ENCODE assay signal across 1 cellular context in the genomic region with DNA sequence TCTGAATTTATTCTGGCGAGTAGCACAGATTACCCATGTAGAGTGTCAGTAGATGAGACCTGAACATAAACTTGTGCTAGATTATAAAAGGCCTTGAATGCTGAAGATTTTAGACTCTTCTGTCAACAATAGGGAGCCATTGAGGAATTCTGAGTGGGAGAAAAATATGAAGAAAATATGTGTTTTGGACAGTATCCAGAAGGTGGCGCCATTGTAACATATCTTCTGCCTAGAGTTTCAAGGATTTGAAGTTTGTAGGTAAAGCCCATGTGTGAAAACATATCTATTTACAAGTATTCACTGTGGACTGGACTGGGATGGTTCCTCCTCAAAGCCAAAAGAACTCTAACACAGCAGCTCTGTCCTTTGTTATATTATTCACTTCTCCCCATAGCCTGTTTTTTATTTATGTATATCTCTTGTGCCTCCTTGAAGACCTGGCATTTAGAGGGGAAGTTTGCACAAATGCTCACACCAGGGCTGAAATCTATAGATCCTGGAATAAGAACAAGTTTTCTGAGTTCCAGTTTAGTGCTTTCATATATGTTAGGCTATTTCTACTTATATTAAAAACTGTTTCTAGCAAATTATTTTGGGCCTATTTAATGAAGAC.
TF ChIP-seq lines count a peak whose summit lies in the region.

No MANE protein-coding gene starts in this region.

TF ChIP-seq in Ishikawa, 13 proteins besides CTCF, POLR2A, EP300 and RAD21 (continued from another document):
- TF ChIP-seq, protein P1, sequence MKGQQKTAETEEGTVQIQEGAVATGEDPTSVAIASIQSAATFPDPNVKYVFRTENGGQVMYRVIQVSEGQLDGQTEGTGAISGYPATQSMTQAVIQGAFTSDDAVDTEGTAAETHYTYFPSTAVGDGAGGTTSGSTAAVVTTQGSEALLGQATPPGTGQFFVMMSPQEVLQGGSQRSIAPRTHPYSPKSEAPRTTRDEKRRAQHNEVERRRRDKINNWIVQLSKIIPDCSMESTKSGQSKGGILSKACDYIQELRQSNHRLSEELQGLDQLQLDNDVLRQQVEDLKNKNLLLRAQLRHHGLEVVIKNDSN (IDR thresholded peaks at IDR 0.05) = no peak
- TF ChIP-seq CEBPB (IDR thresholded peaks at IDR 0.05) = no peak
- TF ChIP-seq TCF12 (IDR thresholded peaks at IDR 0.05; ENCODE audit: low read depth) = no peak
- no peak for TF ChIP-seq FOXM1 (IDR thresholded peaks at IDR 0.05; ENCODE audit: borderline replicate concordance, low read depth)
- TF ChIP-seq, protein P2, sequence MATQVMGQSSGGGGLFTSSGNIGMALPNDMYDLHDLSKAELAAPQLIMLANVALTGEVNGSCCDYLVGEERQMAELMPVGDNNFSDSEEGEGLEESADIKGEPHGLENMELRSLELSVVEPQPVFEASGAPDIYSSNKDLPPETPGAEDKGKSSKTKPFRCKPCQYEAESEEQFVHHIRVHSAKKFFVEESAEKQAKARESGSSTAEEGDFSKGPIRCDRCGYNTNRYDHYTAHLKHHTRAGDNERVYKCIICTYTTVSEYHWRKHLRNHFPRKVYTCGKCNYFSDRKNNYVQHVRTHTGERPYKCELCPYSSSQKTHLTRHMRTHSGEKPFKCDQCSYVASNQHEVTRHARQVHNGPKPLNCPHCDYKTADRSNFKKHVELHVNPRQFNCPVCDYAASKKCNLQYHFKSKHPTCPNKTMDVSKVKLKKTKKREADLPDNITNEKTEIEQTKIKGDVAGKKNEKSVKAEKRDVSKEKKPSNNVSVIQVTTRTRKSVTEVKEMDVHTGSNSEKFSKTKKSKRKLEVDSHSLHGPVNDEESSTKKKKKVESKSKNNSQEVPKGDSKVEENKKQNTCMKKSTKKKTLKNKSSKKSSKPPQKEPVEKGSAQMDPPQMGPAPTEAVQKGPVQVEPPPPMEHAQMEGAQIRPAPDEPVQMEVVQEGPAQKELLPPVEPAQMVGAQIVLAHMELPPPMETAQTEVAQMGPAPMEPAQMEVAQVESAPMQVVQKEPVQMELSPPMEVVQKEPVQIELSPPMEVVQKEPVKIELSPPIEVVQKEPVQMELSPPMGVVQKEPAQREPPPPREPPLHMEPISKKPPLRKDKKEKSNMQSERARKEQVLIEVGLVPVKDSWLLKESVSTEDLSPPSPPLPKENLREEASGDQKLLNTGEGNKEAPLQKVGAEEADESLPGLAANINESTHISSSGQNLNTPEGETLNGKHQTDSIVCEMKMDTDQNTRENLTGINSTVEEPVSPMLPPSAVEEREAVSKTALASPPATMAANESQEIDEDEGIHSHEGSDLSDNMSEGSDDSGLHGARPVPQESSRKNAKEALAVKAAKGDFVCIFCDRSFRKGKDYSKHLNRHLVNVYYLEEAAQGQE (IDR thresholded peaks at IDR 0.05; ENCODE audit: low read depth) = no peak
- TF ChIP-seq TEAD4 (IDR thresholded peaks at IDR 0.05) = no peak
- no peak for TF ChIP-seq ZBTB7A (IDR thresholded peaks at IDR 0.05; ENCODE audit: low read depth)
- TF ChIP-seq, protein P3, sequence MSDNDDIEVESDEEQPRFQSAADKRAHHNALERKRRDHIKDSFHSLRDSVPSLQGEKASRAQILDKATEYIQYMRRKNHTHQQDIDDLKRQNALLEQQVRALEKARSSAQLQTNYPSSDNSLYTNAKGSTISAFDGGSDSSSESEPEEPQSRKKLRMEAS (IDR thresholded peaks at IDR 0.05) = no peak
- no peak for TF ChIP-seq NFIC (IDR thresholded peaks at IDR 0.05)
- TF ChIP-seq YY1 (IDR thresholded peaks at IDR 0.05; ENCODE audit: low read depth) = no peak
- TF ChIP-seq EGR1 (IDR thresholded peaks at IDR 0.05) = no peak
